In genomic region chr11:65651589-65652510, GRCh38 we compare ENCODE assay signal across 8 cellular contexts. TPM values are rescaled to one million over a fixed set of nuclear protein-coding genes. Genes with fewer than 3 reads are reported as not detected.
DNase-seq lines count a peak whose midpoint lies in the region; ATAC-seq and TF ChIP-seq lines count a peak whose summit lies in the region.

No MANE protein-coding gene starts in this region.

- no peaks in the 10 kb centered on the region for H3K27me3 ChIP-seq in AG04450 (ENCODE audit: control insufficient read depth, insufficient read depth, low read length)
- no peaks in the 10 kb centered on the region for H3K27me3 ChIP-seq in GM23338 (ENCODE audit: insufficient read depth)
- no peaks in the 10 kb centered on the region for H3K27me3 ChIP-seq in neutrophil

- CTCF ChIA-PET in AG04450 (lab: Charles Lee), result interaction anchor here (1.0 to 1.2 kb wide), 2 partner anchors 8 to 232 kb away, joined by 3 read pairs; no protein-coding TSS in a partner anchor

- H3K4me2 ChIP-seq in GM23338, result peak overlapping the region; percentile 86

- H3K79me2 ChIP-seq in GM23338 (replicated peaks; ENCODE audit: insufficient read depth), result no peaks in the 10 kb centered on the region

- DNase-seq in AG04450 (ENCODE audit: low read depth, low spot score) (no peak), GM23338 (ENCODE audit: low spot score) (peak; percentile 29), UCSD-AML1 (lab: John Stamatoyannopoulos, UW; ENCODE audit: unreplicated experiment) (peak; percentile 60), fibroblast of mammary gland (ENCODE audit: low read depth) (peak; percentile 60), NCI-H146 treated with DMSO at 0.1 percent for 48 hours (lab: John Stamatoyannopoulos, UW; ENCODE audit: unreplicated experiment) (no peak), DMS114 treated with DMSO at 0.1 percent for 48 hours (lab: John Stamatoyannopoulos, UW; ENCODE audit: unreplicated experiment) (no peak)
- no peak for DNase-seq in activated CD4-positive, CD25-positive, alpha-beta regulatory T cell (lab: John Stamatoyannopoulos, UW)

- ATAC-seq in GM23338, result peak; percentile 2; the same call in 1 of the 3 replicates

- H3K9me2 ChIP-seq in GM23338 (ENCODE audit: insufficient read depth), result no peaks in the 10 kb centered on the region

- no peaks in the 10 kb centered on the region for H3K9me3 Mint-ChIP-seq in GM23338

- no peak for TF ChIP-seq CTCF in AG04450 (IDR thresholded peaks at IDR 0.05; ENCODE audit: low read depth, low read length)
- TF ChIP-seq CTCF in GM23338 (conservative IDR thresholded peaks at IDR 0.05; ENCODE audit: low read depth in 2 of 2), result no peak
- TF ChIP-seq CTCF in fibroblast of mammary gland (conservative IDR thresholded peaks at IDR 0.05; ENCODE audit: control insufficient read depth, insufficient read depth, low read depth, low read length), result no peak
- TF ChIP-seq CTCF in neutrophil (IDR thresholded peaks at IDR 0.05), result no peak

- H3K27ac ChIP-seq in AG04450 (ENCODE audit: low read depth, low read length), result peak overlapping the region; percentile 82
- no peak overlapping the region for H3K27ac ChIP-seq in GM23338 (ENCODE audit: low read depth)
- H3K27ac ChIP-seq in neutrophil, result peak overlapping the region; percentile 98

- H3K27ac Mint-ChIP-seq in GM23338, result peak overlapping the region; percentile 18

- H3K27me3 Mint-ChIP-seq in GM23338 (ENCODE audit: insufficient read depth, low read depth, poor library complexity), result peaks cover 18% of the 10 kb centered on the region

- H3K4me1 ChIP-seq in GM23338 (ENCODE audit: insufficient read depth), result peaks cover 21% of the 10 kb centered on the region
- peaks cover 37 to 43% of the 10 kb centered on the region in 2 experiments for H3K4me1 ChIP-seq in neutrophil (ENCODE audit: control insufficient read depth in 1 of 2, insufficient read depth in 1 of 2, low read depth in 1 of 2, low read length in 1 of 2)

- POLR2A ChIA-PET in AG04450 (lab: Yijun Ruan, JAX), result interaction anchor here (0.6 to 3.3 kb wide), 7 partner anchors 11 to 402 kb away, joined by 3 to 24 read pairs (median 5); partner anchors contain the start of genes PCNX3, RELA and SIPA1

- no peak overlapping the region for H2AFZ ChIP-seq in GM23338

- H3K36me3 ChIP-seq in GM23338 (ENCODE audit: insufficient read depth) (peaks cover 6% of the 10 kb centered on the region; the same call in 1 of the 2 replicates), neutrophil (peaks cover 79% of the 10 kb centered on the region)

- H3K36me3 Mint-ChIP-seq in GM23338 (ENCODE audit: low read depth), result peaks cover 29% of the 10 kb centered on the region

- H3K4me3 ChIP-seq in AG04450 (ENCODE audit: low read depth, low read length), result peak overlapping the region; percentile 56
- H3K4me3 ChIP-seq in GM23338, result peak overlapping the region; percentile 54
- H3K4me3 ChIP-seq in fibroblast of mammary gland (ENCODE audit: control insufficient read depth, low read depth, low read length), result peak overlapping the region; percentile 33
- H3K4me3 ChIP-seq in neutrophil (ENCODE audit: low read depth in 1 of 2, low read length in 1 of 2), result peak overlapping the region; percentile 70 to 84

- H3K9me3 ChIP-seq in AG04450 (ENCODE audit: control insufficient read depth, insufficient read depth, low read length) (peaks cover 3% of the 10 kb centered on the region; the same call in 1 of the 2 replicates), neutrophil (no peaks in the 10 kb centered on the region)

- peaks cover 18% of the 10 kb centered on the region for H3F3A ChIP-seq in GM23338 (replicated peaks; ENCODE audit: low read depth)

- H3K4me3 Mint-ChIP-seq in GM23338, result peak overlapping the region; percentile 71

- H4K20me1 ChIP-seq in GM23338 (replicated peaks; ENCODE audit: insufficient read depth), result peaks cover 5% of the 10 kb centered on the region; the same call in 1 of the 2 replicates

- H3K4me1 Mint-ChIP-seq in GM23338, result peaks cover 22% of the 10 kb centered on the region

TF ChIP-seq in GM23338, 12 proteins besides CTCF, POLR2A, EP300 and RAD21:
- TF ChIP-seq ETS1 (IDR thresholded peaks at IDR 0.05), result no peak
- no peak for TF ChIP-seq CREB1 (CRISPR knock-in tag; IDR thresholded peaks at IDR 0.05; ENCODE audit: low read depth)
- 0 out of 2 replicates have a peak, but pooled peaks have one; percentile 9 for TF ChIP-seq POLR2AphosphoS5 (IDR thresholded peaks at IDR 0.05; ENCODE audit: low read depth)

RNA-seq across cellular contexts. Expression of gene RELA, which starts 10.9 kb away (rescaled TPM):
- 23.4 and 26.7 TPM in 2 replicates for polyA plus RNA-seq in AG04450 (2011; rRNA removed)
- polyA minus RNA-seq in AG04450 (2011; rRNA and poly(A)+ RNA removed), result 28.0 and 41.4 TPM in 2 replicates
- 17.0 and 22.8 TPM in 2 replicates for total RNA-seq in GM23338 (2014; rRNA removed; shearing (Covaris generic))
- 12.9 and 18.5 TPM in 2 replicates for polyA plus RNA-seq in GM23338 (2016; fragmentation: Nextera tagmentation; extraction: Ambion mirVana)

RNA-seq across cellular contexts. Expression of gene SIPA1, which starts 13.9 kb away (rescaled TPM):
- polyA plus RNA-seq in AG04450 (2011; rRNA removed), result 11.4 and 19.8 TPM in 2 replicates
- polyA minus RNA-seq in AG04450 (2011; rRNA and poly(A)+ RNA removed), result 18.2 and 22.6 TPM in 2 replicates
- 54.6 and 56.7 TPM in 2 replicates for total RNA-seq in GM23338 (2014; rRNA removed; shearing (Covaris generic))
- 50.1 and 75.5 TPM in 2 replicates for polyA plus RNA-seq in GM23338 (2016; fragmentation: Nextera tagmentation; extraction: Ambion mirVana)

RNA-seq across cellular contexts. Expression of gene PCNX3, which starts 36.3 kb away (rescaled TPM):
- 9.7 and 14.0 TPM in 2 replicates for polyA plus RNA-seq in AG04450 (2011; rRNA removed)
- 19.5 and 24.1 TPM in 2 replicates for polyA minus RNA-seq in AG04450 (2011; rRNA and poly(A)+ RNA removed)
- total RNA-seq in GM23338 (2014; rRNA removed; shearing (Covaris generic)), result 41.2 and 52.2 TPM in 2 replicates
- 7.3 and 8.7 TPM in 2 replicates for polyA plus RNA-seq in GM23338 (2016; fragmentation: Nextera tagmentation; extraction: Ambion mirVana)

RNA-seq across cellular contexts. Expression of gene MAP3K11, which starts 37.8 kb away (rescaled TPM):
- polyA plus RNA-seq in AG04450 (2011; rRNA removed) (12.6 and 17.1 TPM in 2 replicates), GM23338 (2016; fragmentation: Nextera tagmentation; extraction: Ambion mirVana) (19.8 and 20.8 TPM in 2 replicates)
- polyA minus RNA-seq in AG04450 (2011; rRNA and poly(A)+ RNA removed), result 21.6 and 26.2 TPM in 2 replicates
- 32.8 and 38.6 TPM in 2 replicates for total RNA-seq in GM23338 (2014; rRNA removed; shearing (Covaris generic))

RNA-seq across cellular contexts. Expression of gene KCNK7, which starts 56.2 kb away (rescaled TPM):
- polyA plus RNA-seq in AG04450 (2011; rRNA removed) (0.17 TPM in 1 of 2 replicates, not detected in the other), GM23338 (2016; fragmentation: Nextera tagmentation; extraction: Ambion mirVana) (0.24 and 0.60 TPM in 2 replicates)
- polyA minus RNA-seq in AG04450 (2011; rRNA and poly(A)+ RNA removed), result not detected in 2 replicates
- total RNA-seq in GM23338 (2014; rRNA removed; shearing (Covaris generic)), result not detected in 2 replicates

Comparison
In these comparisons a context has a peak if more than half of its experiments do, and no peak if none do; other contexts are left out.
1. DNase-seq: peak in GM23338 (single experiment), UCSD-AML1 (single experiment) and fibroblast of mammary gland (single experiment); none in AG04450 (single experiment), NCI-H146 treated with DMSO at 0.1 percent for 48 hours (single experiment), activated CD4-positive, CD25-positive, alpha-beta regulatory T cell (0 of 4) and DMS114 treated with DMSO at 0.1 percent for 48 hours (single experiment).
2. Peak in every context shown above with its lines, with median percentiles within 50 percentile points of each other: H3K4me3 ChIP-seq.